ENCODE assay signal across 8 cellular contexts in the genomic region with DNA sequence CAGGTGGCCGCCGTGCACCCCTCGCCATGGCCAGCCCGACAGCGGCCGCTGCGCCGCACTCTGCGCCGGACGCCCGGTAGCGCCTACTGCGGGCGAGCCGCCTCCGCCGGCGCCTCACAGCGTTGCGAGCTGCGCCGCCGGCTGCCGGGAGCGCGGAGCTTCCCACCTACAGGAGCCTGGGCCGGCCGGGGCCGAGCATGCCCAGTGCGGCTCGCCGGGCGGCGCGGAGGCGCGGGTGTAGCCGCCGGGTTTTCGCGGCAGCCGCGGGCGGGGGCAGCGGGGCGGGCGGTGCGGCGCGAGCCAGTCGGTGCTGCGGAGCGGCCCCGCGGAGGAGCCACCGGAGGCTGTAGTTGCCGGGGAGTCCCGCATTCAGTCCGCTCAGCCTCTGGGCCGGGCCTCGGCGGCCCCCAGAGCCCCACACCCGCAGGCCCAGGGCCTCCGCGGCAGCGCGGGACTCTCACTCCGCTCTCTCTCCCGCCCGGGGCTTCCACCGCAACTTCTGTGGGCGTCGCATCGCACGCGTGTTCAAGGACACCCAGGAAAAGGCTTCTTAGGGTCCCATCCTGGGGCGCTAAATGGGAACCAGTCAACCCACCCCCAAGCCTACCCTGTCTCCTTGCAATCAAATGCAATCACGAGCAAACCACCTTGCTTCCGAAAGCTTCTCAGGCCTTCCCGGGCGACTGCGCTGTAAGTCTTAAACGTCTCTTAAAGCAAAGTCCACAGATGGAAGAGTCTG. TPM values are rescaled to one million over a fixed set of nuclear protein-coding genes. Genes with fewer than 3 reads are reported as not detected.
DNase-seq lines count a peak whose midpoint lies in the region; ATAC-seq and TF ChIP-seq lines count a peak whose summit lies in the region.

A gene (minus strand): TSS at position 143 of the 739 bp plus-strand sequence. CDS start 20,518 bp downstream, outside the sequence.

- no peaks in the 10 kb centered on the region for H3K9me3 ChIP-seq in right lobe of liver

- H3K27ac Mint-ChIP-seq in activated CD4-positive, alpha-beta memory T cell treated with anti-CD3 and anti-CD28 coated beads for 36 hours: peak within 1 kb of the TSS; percentile 71

- H3K27me3 Mint-ChIP-seq in activated CD4-positive, alpha-beta memory T cell treated with anti-CD3 and anti-CD28 coated beads for 36 hours: peaks cover 16% of the 10 kb centered on the region

- in situ Hi-C loops in ACHN (cut with HindIII; ENCODE audit: low pct_ligation_motif_present, low pct_unique_long_range_greater_than_20kb, low sequenced_read_pairs): loop anchor here (25.0 kb wide), 1 partner anchor 214 kb away; no protein-coding TSS in a partner anchor

- H3K36me3 Mint-ChIP-seq in activated CD4-positive, alpha-beta memory T cell treated with anti-CD3 and anti-CD28 coated beads for 36 hours: peaks cover 2% of the 10 kb centered on the region

- POLR2A ChIA-PET in activated CD4-positive, alpha-beta memory T cell treated with anti-CD3 and anti-CD28 coated beads for 36 hours (lab: Charles Lee): interaction anchor here (1.0 kb wide), 1 partner anchor 9 kb away, joined by 3 read pairs; no protein-coding TSS in a partner anchor

- H3K27ac ChIP-seq in dorsolateral prefrontal cortex (peak within 1 kb of the TSS; percentile 77 to 99 (median 97)), right lobe of liver (peak within 1 kb of the TSS; percentile 61 to 89 (median 83))

- peak within 1 kb of the TSS; percentile 80 for H3K4me3 Mint-ChIP-seq in activated CD4-positive, alpha-beta memory T cell treated with anti-CD3 and anti-CD28 coated beads for 36 hours

- TF ChIP-seq CTCF in dorsolateral prefrontal cortex (IDR thresholded peaks at IDR 0.05 in 54 of 56, conservative IDR thresholded peaks at IDR 0.05 in 2 of 56; ENCODE audit: low read depth in 1 of 56, partially characterized antibody in 56 of 56) (peak in 29 of 56 donors; percentile 5 to 63 (median 34)), right lobe of liver (IDR thresholded peaks at IDR 0.05) (peak in 2 of 4 donors; percentile 7 to 52)

- intact Hi-C loops in activated CD4-positive, alpha-beta memory T cell treated with anti-CD3 and anti-CD28 coated beads for 36 hours (cut with micrococcal nuclease): loop anchor here (1.0 to 5.0 kb wide), 3 partner anchors 39 to 1016 kb away; a partner anchor contains a TSS
- intact Hi-C loops in dorsolateral prefrontal cortex (cut with DNase I): loop anchor here (2.0 to 5.0 kb wide), 4 partner anchors 39 to 406 kb away; a partner anchor contains a TSS
- intact Hi-C loops in right lobe of liver (cut with DNase I): no loop called here

- peaks cover 0 to 12% (median 0%) of the 10 kb centered on the region in 4 donors for H3K4me1 ChIP-seq in right lobe of liver

- H3K36me3 ChIP-seq in right lobe of liver: no peaks in the 10 kb centered on the region

- peak; percentile 85 for DNase-seq in ACHN
- peak; percentile 81 for DNase-seq in NCI-H345 (lab: John Stamatoyannopoulos, UW)
- peak; percentile 89 for DNase-seq in activated CD4-positive, alpha-beta memory T cell treated with anti-CD3 and anti-CD28 coated beads for 36 hours
- peak; percentile 69 to 96 (median 85) for DNase-seq in dorsolateral prefrontal cortex
- peak; percentile 91 to 94 (median 94) for DNase-seq in right lobe of liver
- DNase-seq in stimulated activated CD4-positive, alpha-beta T cell treated with anti-CD3 and anti-CD28 coated beads, Interleukin-2, amount 100 ng/mL, for 48 hours: peak; percentile 72 to 76

- H3K9me3 Mint-ChIP-seq in activated CD4-positive, alpha-beta memory T cell treated with anti-CD3 and anti-CD28 coated beads for 36 hours: peaks cover 3% of the 10 kb centered on the region

- ATAC-seq in GM18870 (IDR thresholded peaks at IDR 0.05; ENCODE audit: unreplicated experiment): peak; percentile 52
- peak; percentile 82 for ATAC-seq in HG03108 (IDR thresholded peaks at IDR 0.05; ENCODE audit: unreplicated experiment)
- ATAC-seq in right lobe of liver: peak; percentile 80 to 89 (median 82)

- 0% methylated on average over 12 of the region's 84 CpGs for WGBS in right lobe of liver (ENCODE audit: insufficient coverage, low coverage, low lambda C conversion rate, missing lambda C conversion rate)

- TF ChIP-seq POLR2A in right lobe of liver (IDR thresholded peaks at IDR 0.05): peak; percentile 87

- CTCF ChIA-PET in activated CD4-positive, alpha-beta memory T cell treated with anti-CD3 and anti-CD28 coated beads for 36 hours (lab: Charles Lee): interaction anchor here (0.6 to 2.7 kb wide), 5 partner anchors 22 to 413 kb away, joined by 4 to 9 read pairs (median 8); no protein-coding TSS in a partner anchor

- H3K4me1 Mint-ChIP-seq in activated CD4-positive, alpha-beta memory T cell treated with anti-CD3 and anti-CD28 coated beads for 36 hours (ENCODE audit: low read depth): peaks cover 9% of the 10 kb centered on the region

- H3K4me3 ChIP-seq in dorsolateral prefrontal cortex (peak within 1 kb of the TSS; percentile 66 to 96 (median 88)), right lobe of liver (peak within 1 kb of the TSS; percentile 61 to 92 (median 79))

- H3K27me3 ChIP-seq in dorsolateral prefrontal cortex: no peaks in the 10 kb centered on the region
- H3K27me3 ChIP-seq in right lobe of liver: no peaks in the 10 kb centered on the region

RNA-seq across cellular contexts. Expression of the gene that starts here (rescaled TPM):
- total RNA-seq in activated CD4-positive, alpha-beta memory T cell treated with anti-CD3 and anti-CD28 coated beads for 36 hours: 1 to 10 TPM in 1 of 2 experiments, under 1 TPM in 1; 0.70 to 1.2 TPM
- total RNA-seq in dorsolateral prefrontal cortex (100 to 1,000 TPM in 13 of 120 experiments, 10 to 100 TPM in 107; 42.2 to 154 (median 73.9) TPM), right lobe of liver (10 to 100 TPM; 23.2 to 84.3 (median 39.3) TPM)

Comparison
In these comparisons a context has a peak if more than half of its experiments do, and no peak if none do; other contexts are left out.
1. Peak in every context shown above with its lines: DNase-seq, ATAC-seq, H3K4me3 ChIP-seq and H3K27ac ChIP-seq.
2. RNA of the gene that starts here (total RNA-seq): 42.2 to 154 TPM in dorsolateral prefrontal cortex and 23.2 to 84.3 TPM in right lobe of liver; 0.70 to 1.2 TPM in activated CD4-positive, alpha-beta memory T cell treated with anti-CD3 and anti-CD28 coated beads for 36 hours; every median in the first group is over 10 times any median in the second.
3. intact Hi-C loops: an anchor here in activated CD4-positive, alpha-beta memory T cell treated with anti-CD3 and anti-CD28 coated beads for 36 hours (1.0 to 5.0 kb wide) and dorsolateral prefrontal cortex (2.0 to 5.0 kb wide); none called in right lobe of liver.